ENCODE assay signal across 1 cellular context in genomic region chr7:92594746-92595145, GRCh38.
TF ChIP-seq lines count a peak whose summit lies in the region.

No MANE protein-coding gene starts in this region.

TF ChIP-seq in HepG2, 621 proteins besides CTCF, POLR2A, EP300 and RAD21:
- peak; percentile 14; the same call in 1 of the 2 replicates for TF ChIP-seq MAFF (IDR thresholded peaks at IDR 0.05; ENCODE audit: low read depth, low read length)
- TF ChIP-seq SNAPC2 (CRISPR knock-in tag; IDR thresholded peaks at IDR 0.05): no peak
- TF ChIP-seq NR2F6 (IDR thresholded peaks at IDR 0.05): no peak
- TF ChIP-seq NR2F6 (CRISPR knock-in tag; IDR thresholded peaks at IDR 0.05): no peak
- no peak for TF ChIP-seq ZSCAN20 (CRISPR knock-in tag; IDR thresholded peaks at IDR 0.05; ENCODE audit: borderline replicate concordance)
- TF ChIP-seq MAFK (conservative IDR thresholded peaks at IDR 0.05 in 1 of 2, IDR thresholded peaks at IDR 0.05 in 1 of 2; ENCODE audit: low read length in 2 of 2): peak; percentile 0 to 43; a peak in 1 of 4 replicates
